Comparison of ENCODE assay signal across 11 cellular contexts in genomic region chr10:102436312-102436711, GRCh38. TPM values are rescaled to one million over a fixed set of nuclear protein-coding genes. Genes with fewer than 3 reads are reported as not detected.
DNase-seq lines count a peak whose midpoint lies in the region; ATAC-seq and TF ChIP-seq lines count a peak whose summit lies in the region.
"Had no signal": no experiment of that assay in that cellular context is flagged by ENCODE, and none has a peak within 500 bp of the region (broad histone marks: within the 10 kb centered on the region; RNA-seq: fewer than 3 reads in every experiment).

No MANE protein-coding gene starts in this region.

- TF ChIP-seq CTCF in GM06990 (IDR thresholded peaks at IDR 0.05; ENCODE audit: insufficient read depth, low read length, poor library complexity, severe bottlenecking): no peak
- TF ChIP-seq CTCF in Peyer's patch (IDR thresholded peaks at IDR 0.05): no peak
- TF ChIP-seq CTCF in epithelial cell of proximal tubule (conservative IDR thresholded peaks at IDR 0.05; ENCODE audit: low read depth, low read length): no peak
- no peak for TF ChIP-seq CTCF in osteoblast (IDR thresholded peaks at IDR 0.05; ENCODE audit: extremely low read depth, low read depth, low read length)
- TF ChIP-seq CTCF in osteocyte (IDR thresholded peaks at IDR 0.05): no peak

- no peaks in the 10 kb centered on the region for H3K9me3 ChIP-seq in Peyer's patch
- no peaks in the 10 kb centered on the region for H3K9me3 ChIP-seq in osteoblast (ENCODE audit: low read depth, low read length)

- H4K20me1 ChIP-seq in osteoblast (ENCODE audit: insufficient read depth, low read length): no peaks in the 10 kb centered on the region

- peaks cover 17% of the 10 kb centered on the region for H3K4me1 Mint-ChIP-seq in osteocyte (ENCODE audit: unreplicated experiment)

- H3K9me3 Mint-ChIP-seq in osteocyte (ENCODE audit: unreplicated experiment): no peaks in the 10 kb centered on the region

- no peak for ATAC-seq in HG03039 (IDR thresholded peaks at IDR 0.05; ENCODE audit: unreplicated experiment)

- DNase-seq in GM06990 (ENCODE audit: extremely low read depth, insufficient read length): no peak
- DNase-seq in Peyer's patch: peak in 1 of 3 donors; percentile 61
- no peak for DNase-seq in epithelial cell of proximal tubule (ENCODE audit: low read depth)
- peak; percentile 74 for DNase-seq in osteoblast (ENCODE audit: insufficient read length, low spot score, missing footprints)
- no peak for DNase-seq in COR-L47 (lab: John Stamatoyannopoulos, UW)
- DNase-seq in osteocyte (ENCODE audit: extremely low spot score, unreplicated experiment): no peak
- DNase-seq in SKM-1 treated with dmso at 0.1 percent for 144 hours (lab: John Stamatoyannopoulos, UW; ENCODE audit: unreplicated experiment): no peak
- DNase-seq: T1000 had no signal

- H3K4me1 ChIP-seq in Peyer's patch: peaks cover 0 to 38% (median 2%) of the 10 kb centered on the region in 4 donors
- H3K4me1 ChIP-seq in osteoblast (ENCODE audit: insufficient read depth, low read length): peaks cover 33% of the 10 kb centered on the region

- H3K4me3 ChIP-seq in GM06990 (replicated peaks; ENCODE audit: low read depth, low read length) (peak overlapping the region; percentile 56), Peyer's patch (peak overlapping the region in 3 of 4 donors; percentile 37 to 44 (median 41)), epithelial cell of proximal tubule (ENCODE audit: low read depth, low read length) (peak overlapping the region; percentile 64), osteoblast (ENCODE audit: insufficient read depth, low read length) (peak overlapping the region; percentile 64)

- H3K4me2 ChIP-seq in osteoblast (ENCODE audit: insufficient read depth, low read length): peak overlapping the region; percentile 76

- H3K36me3 ChIP-seq in GM06990 (ENCODE audit: control insufficient read depth, insufficient read depth, low read length): no peaks in the 10 kb centered on the region
- H3K36me3 ChIP-seq in Peyer's patch: no peaks in the 10 kb centered on the region
- no peaks in the 10 kb centered on the region for H3K36me3 ChIP-seq in osteoblast (ENCODE audit: insufficient read depth, low read length)

- no peak for TF ChIP-seq POLR2A in Peyer's patch (IDR thresholded peaks at IDR 0.05)

- H3K4me3 Mint-ChIP-seq in osteocyte (ENCODE audit: unreplicated experiment): no peak overlapping the region

- peaks cover 9% of the 10 kb centered on the region for H3K79me2 ChIP-seq in osteoblast (ENCODE audit: insufficient read depth, low read length)

- H3K27me3 ChIP-seq in GM06990 (replicated peaks; ENCODE audit: control insufficient read depth, insufficient read depth, low read length) (no peaks in the 10 kb centered on the region), Peyer's patch (no peaks in the 10 kb centered on the region), osteoblast (ENCODE audit: insufficient read depth, low read length) (no peaks in the 10 kb centered on the region)

- H3K27me3 Mint-ChIP-seq in osteocyte (ENCODE audit: unreplicated experiment): peaks cover 13% of the 10 kb centered on the region

- H2AFZ ChIP-seq in osteoblast (ENCODE audit: low read length): no peak overlapping the region

- H3K27ac ChIP-seq in Peyer's patch (peak overlapping the region in 1 of 4 donors; percentile 60), osteoblast (ENCODE audit: low read depth, low read length) (no peak overlapping the region)

- H3K36me3 Mint-ChIP-seq in osteocyte (ENCODE audit: unreplicated experiment): no peaks in the 10 kb centered on the region

- no peak overlapping the region for H3K27ac Mint-ChIP-seq in osteocyte (ENCODE audit: unreplicated experiment)

RNA-seq across cellular contexts. Expression of gene CUEDC2, which starts 3.9 kb away (rescaled TPM):
- total RNA-seq in Peyer's patch: 10 to 100 TPM in 3 of 4 donors, 1 to 10 TPM in 1; 8.9 to 56.9 (median 29.3) TPM
- total RNA-seq in epithelial cell of proximal tubule: 77.8 and 98.5 TPM in 2 replicates
- total RNA-seq in osteoblast: 46.7 and 46.9 TPM in 2 replicates
- total RNA-seq in osteocyte: 81.3 and 82.1 TPM in 2 replicates

RNA-seq across cellular contexts. Expression of gene C10orf95, which starts 15.0 kb away (rescaled TPM):
- total RNA-seq in Peyer's patch: 1 to 10 TPM in 1 of 4 donors, under 1 TPM in 1, not detected in 2; 0.85 to 2.8 TPM
- 2.2 and 10.3 TPM in 2 replicates for total RNA-seq in epithelial cell of proximal tubule
- not detected in 2 replicates for total RNA-seq in osteoblast
- not detected in 2 replicates for total RNA-seq in osteocyte
- total RNA-seq: fibroblast of villous mesenchyme, occipital lobe had no signal

RNA-seq across cellular contexts. Expression of gene FBXL15, which starts 15.7 kb away (rescaled TPM):
- total RNA-seq in Peyer's patch (10 to 100 TPM; 36.9 to 57.8 (median 44.8) TPM), epithelial cell of proximal tubule (23.8 and 34.6 TPM in 2 replicates), osteoblast (5.9 and 9.4 TPM in 2 replicates), osteocyte (9.8 and 10.5 TPM in 2 replicates)

RNA-seq across cellular contexts. Expression of gene PSD, which starts 17.7 kb away (rescaled TPM):
- total RNA-seq in Peyer's patch (10 to 100 TPM in 1 of 4 donors, 1 to 10 TPM in 2, not detected in 1; 1.6 to 14.3 (median 6.3) TPM), epithelial cell of proximal tubule (0.43 and 0.52 TPM in 2 replicates), osteoblast (0.29 and 0.72 TPM in 2 replicates), osteocyte (0.99 and 1.8 TPM in 2 replicates)

RNA-seq across cellular contexts. Expression of gene NFKB2, which starts 40.8 kb away (rescaled TPM):
- total RNA-seq in Peyer's patch: 10 to 100 TPM in 3 of 4 donors, 1 to 10 TPM in 1; 6.5 to 22.9 (median 19.2) TPM
- total RNA-seq in epithelial cell of proximal tubule: 73.9 and 84.9 TPM in 2 replicates
- 17.7 and 20.3 TPM in 2 replicates for total RNA-seq in osteoblast
- total RNA-seq in osteocyte: 32.5 and 38.6 TPM in 2 replicates
